ENCODE assay signal across 8 cellular contexts in the genomic region with DNA sequence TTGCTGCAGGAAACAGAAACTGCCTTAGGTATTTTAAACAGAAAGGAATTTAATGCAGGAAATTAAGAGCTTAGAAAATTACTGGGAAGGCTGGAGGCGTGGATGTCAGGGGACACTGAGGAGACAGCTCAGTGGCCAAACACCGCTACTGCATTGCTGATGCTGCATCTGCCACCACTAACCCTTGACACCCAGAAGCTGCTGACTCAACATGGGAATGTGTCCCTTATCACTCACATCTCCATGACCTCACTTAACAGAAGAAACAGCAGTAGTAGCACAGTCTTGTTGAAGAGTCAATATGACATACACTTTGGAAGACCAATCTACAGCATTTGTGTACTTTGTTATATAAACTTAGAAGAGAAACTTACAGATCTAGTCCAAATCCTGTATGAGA.
DNase-seq lines count a peak whose midpoint lies in the region; ATAC-seq and TF ChIP-seq lines count a peak whose summit lies in the region.

No MANE protein-coding gene starts in this region.

- H3K9ac ChIP-seq in OCI-LY3 (ENCODE audit: low read length): no peak overlapping the region

- H3K4me1 ChIP-seq in OCI-LY3 (ENCODE audit: low read length) (peaks cover 4% of the 10 kb centered on the region; the same call in 1 of the 2 replicates), foreskin keratinocyte (peaks cover 6% of the 10 kb centered on the region)

- no peaks in the 10 kb centered on the region for H3K79me2 ChIP-seq in OCI-LY3 (ENCODE audit: low read length)

- peak; percentile 81 for ATAC-seq in foreskin keratinocyte

- peak; percentile 37; the same call in 1 of the 2 replicates for TF ChIP-seq CTCF in GM12874 (IDR thresholded peaks at IDR 0.05; ENCODE audit: insufficient read depth, low read depth, low read length)
- TF ChIP-seq CTCF in OCI-LY3 (IDR thresholded peaks at IDR 0.05; ENCODE audit: low read depth, low read length): peak; percentile 11; the same call in 1 of the 2 replicates
- peak; percentile 34 for TF ChIP-seq CTCF in foreskin keratinocyte (conservative IDR thresholded peaks at IDR 0.05)

- no peaks in the 10 kb centered on the region for H4K20me1 ChIP-seq in OCI-LY3 (ENCODE audit: insufficient read depth, low read length)

- peaks cover 3% of the 10 kb centered on the region; the same call in 1 of the 2 replicates for H3K9me3 ChIP-seq in OCI-LY3 (ENCODE audit: insufficient read depth, low read length)

- H3K27me3 ChIP-seq in H7 (ENCODE audit: control insufficient read depth, insufficient read depth, low read length): no peaks in the 10 kb centered on the region
- H3K27me3 ChIP-seq in OCI-LY3 (ENCODE audit: low read depth, low read length): no peaks in the 10 kb centered on the region
- H3K27me3 ChIP-seq in foreskin keratinocyte: no peaks in the 10 kb centered on the region

- H3K36me3 ChIP-seq in H7 (replicated peaks; ENCODE audit: control insufficient read depth, insufficient read depth, low read length) (no peaks in the 10 kb centered on the region), OCI-LY3 (replicated peaks; ENCODE audit: low read depth, low read length) (peaks cover 4% of the 10 kb centered on the region)

- no peak overlapping the region for H3K27ac ChIP-seq in OCI-LY3 (ENCODE audit: low read length)
- no peak overlapping the region for H3K27ac ChIP-seq in foreskin keratinocyte

- H2AFZ ChIP-seq in OCI-LY3 (ENCODE audit: low read depth, low read length): no peak overlapping the region

- DNase-seq in H7 (peak; percentile 30), foreskin keratinocyte (peak in 1 of 2 donors; percentile 66), DMS153 treated with DMSO at 0.1 percent for 48 hours (lab: John Stamatoyannopoulos, UW; ENCODE audit: unreplicated experiment) (no peak), epidermal melanocyte (ENCODE audit: insufficient read length, low spot score) (no peak), cerebellum (ENCODE audit: low spot score) (no peak)
- no peak for DNase-seq in activated CD4-positive, alpha-beta T cell treated with anti-CD3 and anti-CD28 coated beads for 1 hour

- H3K4me3 ChIP-seq in H7 (ENCODE audit: insufficient read depth, low read depth, low read length): no peak overlapping the region
- no peak overlapping the region for H3K4me3 ChIP-seq in OCI-LY3 (ENCODE audit: low read length)

- H3K4me2 ChIP-seq in OCI-LY3 (ENCODE audit: low read length): no peak overlapping the region
